Comparison of ENCODE assay signal across 9 cellular contexts in genomic region chr5:107319921-107320320, GRCh38.
"Had no signal": no experiment of that assay in that cellular context is flagged by ENCODE, and none has a peak within 500 bp of the region (broad histone marks: within the 10 kb centered on the region; RNA-seq: fewer than 3 reads in every experiment).

No MANE protein-coding gene starts in this region.

- DNase-seq: GM23248, GOT3, H7, IMR-90, KG1 had no signal

- H3K4me1 ChIP-seq: HAP-1 had no signal

- H3K4me3 ChIP-seq: GM23248, HAP-1, K562 had no signal

- FAIRE-seq: HTR-8/SVneo, K562 had no signal

- H3K9ac ChIP-seq: GM23248 had no signal

- ATAC-seq: HCT116, K562 had no signal

- H2AFZ ChIP-seq: GM23248 had no signal

- H3K27ac ChIP-seq: GM23248 had no signal

- H3K9me3 ChIP-seq: HAP-1 had no signal

- H3K36me3 ChIP-seq: HAP-1 had no signal
